7 cellular contexts compared by ENCODE assay signal in genomic region chr1:39900662-39901485, GRCh38. TPM values are rescaled to one million over a fixed set of nuclear protein-coding genes. Genes with fewer than 3 reads are reported as not detected.
DNase-seq lines count a peak whose midpoint lies in the region; ATAC-seq, FAIRE-seq and TF ChIP-seq lines count a peak whose summit lies in the region.

No MANE protein-coding gene starts in this region.

- no peaks in the 10 kb centered on the region for H3K9me3 ChIP-seq in left ventricle myocardium inferior (replicated peaks)
- H3K9me3 ChIP-seq in sigmoid colon, result no peaks in the 10 kb centered on the region

- H3K36me3 Mint-ChIP-seq in activated T-helper 17 cell treated with anti-CD3 and anti-CD28 coated beads, Interleukin-2, amount 50 U/mL, for 72 hours (ENCODE audit: low read depth), result no peaks in the 10 kb centered on the region

- no peak for ATAC-seq in activated T-helper 17 cell treated with anti-CD3 and anti-CD28 coated beads, Interleukin-2, amount 50 U/mL, for 72 hours (replicated peaks)
- no peak for ATAC-seq in HG02870 (IDR thresholded peaks at IDR 0.05; ENCODE audit: unreplicated experiment)

- intact Hi-C loops in left ventricle myocardium inferior (cut with micrococcal nuclease) (no loop called here), sigmoid colon (cut with DNase I) (no loop called here)

- H3K27ac ChIP-seq in left ventricle myocardium inferior (replicated peaks), result peak overlapping the region; percentile 30
- H3K27ac ChIP-seq in sigmoid colon, result peak overlapping the region; percentile 17 to 43 (median 34)

- TF ChIP-seq CTCF in left ventricle myocardium inferior (IDR thresholded peaks at IDR 0.05; ENCODE audit: borderline replicate concordance) (no peak), sigmoid colon (IDR thresholded peaks at IDR 0.05) (no peak)

- peak overlapping the region; percentile 18 for H3K4me3 Mint-ChIP-seq in activated T-helper 17 cell treated with anti-CD3 and anti-CD28 coated beads, Interleukin-2, amount 50 U/mL, for 72 hours

- peak; percentile 50 for FAIRE-seq in GM12892 (lab: Jason Lieb, UNC)

- TF ChIP-seq EP300 in sigmoid colon (IDR thresholded peaks at IDR 0.05), result no peak

- peak; percentile 33 for DNase-seq in GM12892 (ENCODE audit: insufficient read length)
- DNase-seq in KBM-7, result peak; percentile 42
- DNase-seq in left ventricle myocardium inferior, result peak; percentile 18
- DNase-seq in sigmoid colon, result no peak
- DNase-seq in NCI-H1105 treated with DMSO at 0.1 percent for 48 hours (lab: John Stamatoyannopoulos, UW), result no peak

- H3K4me1 Mint-ChIP-seq in activated T-helper 17 cell treated with anti-CD3 and anti-CD28 coated beads, Interleukin-2, amount 50 U/mL, for 72 hours, result no peaks in the 10 kb centered on the region

- 2 to 5% methylated on average over 68 of the region's 68 CpGs for WGBS in sigmoid colon, 2 donors

- TF ChIP-seq POLR2A in GM12892 (IDR thresholded peaks at IDR 0.05; ENCODE audit: low read depth, low read length) (no peak), sigmoid colon (IDR thresholded peaks at IDR 0.05) (no peak)

- peaks cover 42% of the 10 kb centered on the region for H3K27me3 Mint-ChIP-seq in activated T-helper 17 cell treated with anti-CD3 and anti-CD28 coated beads, Interleukin-2, amount 50 U/mL, for 72 hours

- H3K27ac Mint-ChIP-seq in activated T-helper 17 cell treated with anti-CD3 and anti-CD28 coated beads, Interleukin-2, amount 50 U/mL, for 72 hours, result no peak overlapping the region

- no peaks in the 10 kb centered on the region for H3K36me3 ChIP-seq in left ventricle myocardium inferior
- H3K36me3 ChIP-seq in sigmoid colon, result no peaks in the 10 kb centered on the region

- H3K4me1 ChIP-seq in left ventricle myocardium inferior (peaks cover 20% of the 10 kb centered on the region), sigmoid colon (peaks cover 0 to 19% (median 19%) of the 10 kb centered on the region in 4 donors)

- in situ Hi-C loops in KBM-7 (cut with MboI; ENCODE audit: low pct_unique_long_range_greater_than_20kb, low sequenced_read_pairs), result no loop called here

- no peaks in the 10 kb centered on the region for H3K9me3 Mint-ChIP-seq in activated T-helper 17 cell treated with anti-CD3 and anti-CD28 coated beads, Interleukin-2, amount 50 U/mL, for 72 hours

- H3K27me3 ChIP-seq in left ventricle myocardium inferior (ENCODE audit: low read depth), result peaks cover 89% of the 10 kb centered on the region
- peaks cover 8 to 70% (median 34%) of the 10 kb centered on the region in 3 donors for H3K27me3 ChIP-seq in sigmoid colon

- H3K4me3 ChIP-seq in left ventricle myocardium inferior (peak overlapping the region; percentile 76), sigmoid colon (peak overlapping the region; percentile 24 to 65 (median 54))

RNA-seq across cellular contexts. Expression of gene MYCL, which starts 0.8 kb away (rescaled TPM):
- polyA plus RNA-seq in GM12892 (2012; ENCODE audit: missing spikeins), result 2.0 TPM
- total RNA-seq in activated T-helper 17 cell treated with anti-CD3 and anti-CD28 coated beads, Interleukin-2, amount 50 U/mL, for 72 hours, result under 1 TPM in 1 of 2 donors, not detected in 1; 0.09 TPM
- total RNA-seq in left ventricle myocardium inferior, result 0.44 TPM
- 1 to 10 TPM in 2 of 4 donors, under 1 TPM in 2; 0.14 to 1.7 (median 0.78) TPM for total RNA-seq in sigmoid colon
- polyA plus RNA-seq in sigmoid colon, result 1 to 10 TPM; 5.8 to 8.2 (median 7.2) TPM

RNA-seq across cellular contexts. Expression of gene TRIT1, which starts 17.6 kb away (rescaled TPM):
- 26.9 TPM for polyA plus RNA-seq in GM12892 (2012; ENCODE audit: missing spikeins)
- 10 to 100 TPM; 33.6 to 41.0 TPM for total RNA-seq in activated T-helper 17 cell treated with anti-CD3 and anti-CD28 coated beads, Interleukin-2, amount 50 U/mL, for 72 hours
- total RNA-seq in left ventricle myocardium inferior (12.5 TPM), sigmoid colon (10 to 100 TPM; 12.5 to 24.6 (median 18.4) TPM)
- 10 to 100 TPM in 1 of 3 donors, 1 to 10 TPM in 2; 7.2 to 12.6 (median 7.2) TPM for polyA plus RNA-seq in sigmoid colon

RNA-seq across cellular contexts. Expression of gene MFSD2A, which starts 54.1 kb away (rescaled TPM):
- 10.5 TPM for polyA plus RNA-seq in GM12892 (2012; ENCODE audit: missing spikeins)
- total RNA-seq in activated T-helper 17 cell treated with anti-CD3 and anti-CD28 coated beads, Interleukin-2, amount 50 U/mL, for 72 hours, result 10 to 100 TPM in 1 of 2 donors, 1 to 10 TPM in 1; 8.1 to 10.3 TPM
- 0.22 TPM for total RNA-seq in left ventricle myocardium inferior
- total RNA-seq in sigmoid colon, result 1 to 10 TPM; 1.3 to 8.1 (median 6.2) TPM
- polyA plus RNA-seq in sigmoid colon, result 10 to 100 TPM in 1 of 3 donors, 1 to 10 TPM in 2; 2.1 to 26.5 (median 4.2) TPM

Comparison
In these comparisons a context has a peak if more than half of its experiments do, and no peak if none do; other contexts are left out.
1. DNase-seq: peak in GM12892 (single experiment), KBM-7 (single experiment) and left ventricle myocardium inferior (single experiment); none in sigmoid colon (single experiment) and NCI-H1105 treated with DMSO at 0.1 percent for 48 hours (single experiment).